Comparison of ENCODE assay signal across 1 cellular context in the genomic region with DNA sequence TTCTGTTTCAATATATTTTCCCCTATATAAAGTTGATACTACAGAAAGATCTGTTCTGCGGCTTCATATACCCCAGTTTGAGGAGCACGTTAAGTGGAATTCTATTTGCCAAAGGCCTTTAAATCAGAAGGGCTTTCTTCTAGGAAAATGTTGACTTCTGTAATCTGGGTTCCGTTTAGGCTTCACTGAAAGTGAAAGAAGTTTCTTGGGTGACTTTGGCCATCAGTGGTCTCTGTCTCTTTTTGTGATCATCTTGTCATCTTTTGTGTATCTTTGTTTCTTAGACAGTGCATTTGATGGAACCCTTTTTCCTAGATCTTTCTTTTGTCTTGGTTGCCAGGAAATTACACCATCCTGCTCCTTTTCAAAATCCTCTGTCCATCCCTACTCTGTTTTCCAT.
TF ChIP-seq lines count a peak whose summit lies in the region.

No MANE protein-coding gene starts in this region.

TF ChIP-seq in GM12878, 131 proteins besides CTCF, POLR2A, EP300 and RAD21:
- TF ChIP-seq POLR2AphosphoS5 (IDR thresholded peaks at IDR 0.05; ENCODE audit: low read length): no peak
- TF ChIP-seq POLR2AphosphoS2 (IDR thresholded peaks at IDR 0.05; ENCODE audit: low read depth, low read length): no peak
- no peak for TF ChIP-seq SMAD5 (IDR thresholded peaks at IDR 0.05; ENCODE audit: low read depth)
- no peak for TF ChIP-seq CEBPZ (IDR thresholded peaks at IDR 0.05; ENCODE audit: low read depth, low read length)
- no peak for TF ChIP-seq YBX1 (IDR thresholded peaks at IDR 0.05)
- TF ChIP-seq ZBTB11 (CRISPR knock-in tag; IDR thresholded peaks at IDR 0.05): no peak
- TF ChIP-seq, protein P1, sequence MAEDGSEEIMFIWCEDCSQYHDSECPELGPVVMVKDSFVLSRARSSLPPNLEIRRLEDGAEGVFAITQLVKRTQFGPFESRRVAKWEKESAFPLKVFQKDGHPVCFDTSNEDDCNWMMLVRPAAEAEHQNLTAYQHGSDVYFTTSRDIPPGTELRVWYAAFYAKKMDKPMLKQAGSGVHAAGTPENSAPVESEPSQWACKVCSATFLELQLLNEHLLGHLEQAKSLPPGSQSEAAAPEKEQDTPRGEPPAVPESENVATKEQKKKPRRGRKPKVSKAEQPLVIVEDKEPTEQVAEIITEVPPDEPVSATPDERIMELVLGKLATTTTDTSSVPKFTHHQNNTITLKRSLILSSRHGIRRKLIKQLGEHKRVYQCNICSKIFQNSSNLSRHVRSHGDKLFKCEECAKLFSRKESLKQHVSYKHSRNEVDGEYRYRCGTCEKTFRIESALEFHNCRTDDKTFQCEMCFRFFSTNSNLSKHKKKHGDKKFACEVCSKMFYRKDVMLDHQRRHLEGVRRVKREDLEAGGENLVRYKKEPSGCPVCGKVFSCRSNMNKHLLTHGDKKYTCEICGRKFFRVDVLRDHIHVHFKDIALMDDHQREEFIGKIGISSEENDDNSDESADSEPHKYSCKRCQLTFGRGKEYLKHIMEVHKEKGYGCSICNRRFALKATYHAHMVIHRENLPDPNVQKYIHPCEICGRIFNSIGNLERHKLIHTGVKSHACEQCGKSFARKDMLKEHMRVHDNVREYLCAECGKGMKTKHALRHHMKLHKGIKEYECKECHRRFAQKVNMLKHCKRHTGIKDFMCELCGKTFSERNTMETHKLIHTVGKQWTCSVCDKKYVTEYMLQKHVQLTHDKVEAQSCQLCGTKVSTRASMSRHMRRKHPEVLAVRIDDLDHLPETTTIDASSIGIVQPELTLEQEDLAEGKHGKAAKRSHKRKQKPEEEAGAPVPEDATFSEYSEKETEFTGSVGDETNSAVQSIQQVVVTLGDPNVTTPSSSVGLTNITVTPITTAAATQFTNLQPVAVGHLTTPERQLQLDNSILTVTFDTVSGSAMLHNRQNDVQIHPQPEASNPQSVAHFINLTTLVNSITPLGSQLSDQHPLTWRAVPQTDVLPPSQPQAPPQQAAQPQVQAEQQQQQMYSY (CRISPR knock-in tag; IDR thresholded peaks at IDR 0.05): no peak
- no peak for TF ChIP-seq ZZZ3 (IDR thresholded peaks at IDR 0.05; ENCODE audit: control insufficient read depth, insufficient read length, low read depth)
- no peak for TF ChIP-seq RAD51 (IDR thresholded peaks at IDR 0.05)
- TF ChIP-seq NR2F1 (conservative IDR thresholded peaks at IDR 0.05): no peak
- TF ChIP-seq ZSCAN29 (IDR thresholded peaks at IDR 0.05): no peak
- no peak for TF ChIP-seq BMI1 (IDR thresholded peaks at IDR 0.05; ENCODE audit: borderline replicate concordance)
- no peak for TF ChIP-seq ATF2 (IDR thresholded peaks at IDR 0.05; ENCODE audit: low read length)
- no peak for TF ChIP-seq NBN (IDR thresholded peaks at IDR 0.05)
